Comparison of ENCODE assay signal across 8 cellular contexts in the genomic region with DNA sequence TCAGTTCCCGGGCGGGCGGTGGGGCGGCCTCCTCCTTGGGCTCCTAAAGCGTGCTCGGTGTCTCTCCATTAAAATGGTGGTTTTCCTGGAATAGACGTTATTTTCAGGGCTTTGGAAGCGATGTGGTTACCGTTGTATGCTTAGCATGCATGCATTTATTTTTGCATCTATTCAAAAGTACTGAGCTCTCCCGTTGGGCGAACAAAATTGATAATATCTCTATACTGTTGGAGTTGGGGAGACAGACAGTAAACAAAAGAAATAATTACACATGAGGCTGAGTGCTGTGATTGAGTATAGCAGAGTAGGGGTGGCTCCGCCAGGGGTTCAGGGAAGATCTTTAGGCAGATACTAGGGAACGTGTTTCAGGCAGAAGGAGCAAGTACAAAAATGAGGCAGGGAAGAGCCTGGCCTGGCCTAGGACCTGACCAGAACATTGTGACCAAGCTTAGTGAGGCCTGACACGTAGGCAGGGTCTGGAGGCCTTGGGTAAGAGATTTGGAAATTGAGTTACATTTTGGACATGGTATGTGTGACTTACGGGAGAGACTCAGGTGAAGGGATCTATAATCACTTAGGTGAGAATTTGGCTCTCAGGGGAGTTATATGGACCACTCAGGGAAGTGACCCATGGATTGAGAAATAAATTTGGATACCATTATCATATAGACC.
DNase-seq lines count a peak whose midpoint lies in the region; ATAC-seq and TF ChIP-seq lines count a peak whose summit lies in the region.

No MANE protein-coding gene starts in this region.

- no peak for ATAC-seq in stimulated activated naive CD8-positive, alpha-beta T cell treated with anti-CD3 and anti-CD28 coated beads, Interleukin-15, amount 100 ng/mL, for 72 hours
- ATAC-seq in HG02973 (IDR thresholded peaks at IDR 0.05; ENCODE audit: unreplicated experiment) = no peak

- no peak for TF ChIP-seq CTCF in foreskin fibroblast (IDR thresholded peaks at IDR 0.05; ENCODE audit: low read depth, low read length)

- H3K4me3 Mint-ChIP-seq in activated naive CD4-positive, alpha-beta T cell treated with anti-CD3 and anti-CD28 coated beads, Interleukin-2, amount 50 U/mL, for 24 hours = peak overlapping the region; percentile 85
- peak overlapping the region; percentile 84 to 97 for H3K4me3 Mint-ChIP-seq in stimulated activated naive CD8-positive, alpha-beta T cell treated with anti-CD3 and anti-CD28 coated beads, Interleukin-15, amount 100 ng/mL, for 72 hours

- peak; percentile 80 for TF ChIP-seq POLR2A in Raji (IDR thresholded peaks at IDR 0.05; ENCODE audit: insufficient read depth, low read depth, low read length)

- peak overlapping the region; percentile 56 for H3K27ac Mint-ChIP-seq in activated naive CD4-positive, alpha-beta T cell treated with anti-CD3 and anti-CD28 coated beads, Interleukin-2, amount 50 U/mL, for 24 hours
- peak overlapping the region; percentile 60 to 96 for H3K27ac Mint-ChIP-seq in stimulated activated naive CD8-positive, alpha-beta T cell treated with anti-CD3 and anti-CD28 coated beads, Interleukin-15, amount 100 ng/mL, for 72 hours

- H3K36me3 Mint-ChIP-seq in activated naive CD4-positive, alpha-beta T cell treated with anti-CD3 and anti-CD28 coated beads, Interleukin-2, amount 50 U/mL, for 24 hours = no peaks in the 10 kb centered on the region

- H3K4me1 Mint-ChIP-seq in activated naive CD4-positive, alpha-beta T cell treated with anti-CD3 and anti-CD28 coated beads, Interleukin-2, amount 50 U/mL, for 24 hours = peaks cover 22% of the 10 kb centered on the region
- peaks cover 64% of the 10 kb centered on the region for H3K4me1 Mint-ChIP-seq in stimulated activated naive CD8-positive, alpha-beta T cell treated with anti-CD3 and anti-CD28 coated beads, Interleukin-15, amount 100 ng/mL, for 72 hours

- no peaks in the 10 kb centered on the region for H3K27me3 Mint-ChIP-seq in activated naive CD4-positive, alpha-beta T cell treated with anti-CD3 and anti-CD28 coated beads, Interleukin-2, amount 50 U/mL, for 24 hours
- H3K27me3 Mint-ChIP-seq in stimulated activated naive CD8-positive, alpha-beta T cell treated with anti-CD3 and anti-CD28 coated beads, Interleukin-15, amount 100 ng/mL, for 72 hours = no peaks in the 10 kb centered on the region

- no peaks in the 10 kb centered on the region for H3K9me3 Mint-ChIP-seq in activated naive CD4-positive, alpha-beta T cell treated with anti-CD3 and anti-CD28 coated beads, Interleukin-2, amount 50 U/mL, for 24 hours
- no peaks in the 10 kb centered on the region for H3K9me3 Mint-ChIP-seq in stimulated activated naive CD8-positive, alpha-beta T cell treated with anti-CD3 and anti-CD28 coated beads, Interleukin-15, amount 100 ng/mL, for 72 hours

- peak overlapping the region; percentile 64 to 76 for H3K4me3 ChIP-seq in foreskin fibroblast (ENCODE audit: low read depth in 1 of 2, low read length in 2 of 2)

- no peak for DNase-seq in activated naive CD4-positive, alpha-beta T cell treated with Interleukin-2 at 50 U/mL for 16 hours
- DNase-seq in foreskin fibroblast (no peak), NCI-H128 (lab: John Stamatoyannopoulos, UW; ENCODE audit: unreplicated experiment) (no peak), HuH-7.5 (ENCODE audit: low spot score) (no peak)
- DNase-seq in stimulated activated naive CD8-positive, alpha-beta T cell treated with anti-CD3 and anti-CD28 coated beads, Interleukin-15, amount 100 ng/mL, for 72 hours = no peak
